Comparison of ENCODE assay signal across 22 cellular contexts in the genomic region with DNA sequence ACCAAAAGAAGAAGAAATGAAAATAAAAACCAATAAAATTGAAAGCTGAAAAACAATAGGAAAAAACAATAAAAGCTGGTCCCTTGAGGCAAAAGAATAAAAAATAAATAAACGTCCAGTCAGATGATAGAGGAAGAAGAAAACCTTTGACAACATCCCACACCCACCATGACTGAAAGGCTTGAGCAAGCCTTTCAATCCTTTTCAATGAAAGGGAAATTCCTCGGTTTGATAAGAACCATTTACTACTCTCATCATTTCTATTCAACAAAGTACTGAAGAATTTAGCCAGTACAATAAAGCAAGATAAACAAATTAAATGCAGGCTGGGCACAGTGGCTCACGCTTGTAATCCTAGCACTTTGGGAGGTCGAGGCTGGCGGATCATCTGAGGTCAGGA.
"Had no signal": no experiment of that assay in that cellular context is flagged by ENCODE, and none has a peak within 500 bp of the region (broad histone marks: within the 10 kb centered on the region; RNA-seq: fewer than 3 reads in every experiment).

No MANE protein-coding gene starts in this region.

- H3K4me3 ChIP-seq: coronary artery, dorsolateral prefrontal cortex, esophagus squamous epithelium, left ventricle myocardium inferior, lower lobe of right lung, psoas muscle, right lobe of liver, testis, tibial nerve, upper lobe of right lung, vagina had no signal

- H3K27me3 ChIP-seq: dorsolateral prefrontal cortex, esophagus squamous epithelium, right lobe of liver, testis, tibial nerve, upper lobe of right lung, vagina had no signal

- DNase-seq: dorsolateral prefrontal cortex; effector memory CD4-positive, alpha-beta T cell; esophagus squamous epithelium; foreskin fibroblast; kidney; left cardiac atrium; left ventricle myocardium inferior; lower lobe of right lung; mesenchymal stem cell; naive B cell; psoas muscle; retina; right lobe of liver; stimulated activated CD4-positive, alpha-beta T cell treated with anti-CD3 and anti-CD28 coated beads, Interleukin-4, amount 100 ng/mL, for 1 hour; testis; upper lobe of right lung had no signal

- H3K27me3 Mint-ChIP-seq: naive B cell; stimulated activated memory B cell treated with anti-CD40 and anti-IgM and Interleukin-4, amounts not matched to agents 10 μg/mL and 1 μg/mL and 100 μg/mL, for 72 hours; stimulated activated naive CD8-positive, alpha-beta T cell treated with anti-CD3 and anti-CD28 coated beads, Interleukin-15, Interleukin-2, amounts not matched to agents 100 ng/mL and 50 ng/mL, for 24 hours had no signal

- H3K9me3 ChIP-seq: lower lobe of right lung, psoas muscle, right lobe of liver, testis, upper lobe of right lung had no signal

- H3K4me3 Mint-ChIP-seq: stimulated activated memory B cell treated with anti-CD40 and anti-IgM and Interleukin-4, amounts not matched to agents 10 μg/mL and 1 μg/mL and 100 μg/mL, for 72 hours; stimulated activated naive CD8-positive, alpha-beta T cell treated with anti-CD3 and anti-CD28 coated beads, Interleukin-15, Interleukin-2, amounts not matched to agents 100 ng/mL and 50 ng/mL, for 24 hours had no signal

- H3K36me3 ChIP-seq: lower lobe of right lung, right lobe of liver, upper lobe of right lung, vagina had no signal

- H3K27ac ChIP-seq: coronary artery, dorsolateral prefrontal cortex, esophagus squamous epithelium, left ventricle myocardium inferior, lower lobe of right lung, psoas muscle, right lobe of liver, testis, tibial nerve, upper lobe of right lung, vagina had no signal

- H3K9me3 Mint-ChIP-seq: stimulated activated memory B cell treated with anti-CD40 and anti-IgM and Interleukin-4, amounts not matched to agents 10 μg/mL and 1 μg/mL and 100 μg/mL, for 72 hours had no signal

- H3K27ac Mint-ChIP-seq: nephron; stimulated activated memory B cell treated with anti-CD40 and anti-IgM and Interleukin-4, amounts not matched to agents 10 μg/mL and 1 μg/mL and 100 μg/mL, for 72 hours; stimulated activated naive CD8-positive, alpha-beta T cell treated with anti-CD3 and anti-CD28 coated beads, Interleukin-15, Interleukin-2, amounts not matched to agents 100 ng/mL and 50 ng/mL, for 24 hours had no signal
